ENCODE assay signal across 17 cellular contexts in the genomic region with DNA sequence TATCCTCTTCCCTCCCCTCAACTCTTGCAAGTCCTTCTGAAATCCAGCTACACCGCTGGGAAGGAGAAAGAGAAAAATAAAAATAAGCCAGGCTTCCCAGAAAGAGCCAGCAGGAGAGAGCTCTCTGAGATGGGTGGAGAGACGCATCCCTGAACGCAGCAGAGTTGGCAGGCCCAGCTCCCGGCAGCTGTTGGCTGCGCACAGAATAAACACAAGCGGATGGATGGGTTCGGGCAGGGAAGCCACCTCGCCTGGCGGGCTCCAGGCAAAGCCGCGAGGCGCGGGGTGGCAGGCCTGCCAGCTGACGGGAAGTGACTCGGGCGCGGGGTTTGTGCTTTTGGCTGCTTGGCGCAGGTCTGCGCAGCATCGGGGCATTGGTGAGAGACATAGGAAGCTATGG.
DNase-seq lines count a peak whose midpoint lies in the region; ATAC-seq, FAIRE-seq and TF ChIP-seq lines count a peak whose summit lies in the region.
"Had no signal": no experiment of that assay in that cellular context is flagged by ENCODE, and none has a peak within 500 bp of the region (broad histone marks: within the 10 kb centered on the region; RNA-seq: fewer than 3 reads in every experiment).

No MANE protein-coding gene starts in this region.

- TF ChIP-seq CTCF in foreskin keratinocyte (conservative IDR thresholded peaks at IDR 0.05), result no peak

- H2BK5ac ChIP-seq in neuronal stem cell (ENCODE audit: low read length), result peak overlapping the region; percentile 18

- H3K27ac Mint-ChIP-seq in activated naive CD4-positive, alpha-beta T cell treated with anti-CD3 and anti-CD28 coated beads, Interleukin-2, amount 50 U/mL, for 72 hours, result no peak overlapping the region
- H3K27ac Mint-ChIP-seq: activated T-cell treated with anti-CD3 and anti-CD28 coated beads, Interleukin-2, amount 50 U/mL, for 24 hours had no signal

- H3K79me1 ChIP-seq in neuronal stem cell (ENCODE audit: low read depth, low read length), result no peaks in the 10 kb centered on the region

- H2BK15ac ChIP-seq in neuronal stem cell (ENCODE audit: low read length), result peak overlapping the region; percentile 54

- H2BK120ac ChIP-seq in neuronal stem cell (ENCODE audit: low read depth, low read length), result no peak overlapping the region

- no CpG with 5 or more reads among the region's 20 CpGs for WGBS in neuronal stem cell (ENCODE audit: extremely low coverage in 2 of 2, insufficient read length in 2 of 2, insufficient replicate concordance in 1 of 2), 2 donors

- H3K9ac ChIP-seq in neuronal stem cell (ENCODE audit: low read depth, low read length, poor library complexity), result no peak overlapping the region

- peak; percentile 76 for DNase-seq in COLO668 (lab: John Stamatoyannopoulos, UW; ENCODE audit: unreplicated experiment)
- peak; percentile 88 for DNase-seq in NCI-H1694 (lab: John Stamatoyannopoulos, UW)
- no peak for DNase-seq in foreskin keratinocyte
- DNase-seq in neuronal stem cell (ENCODE audit: low spot score), result no peak
- DNase-seq in activated naive CD4-positive, alpha-beta T cell treated with anti-CD3 and anti-CD28 coated beads, Interleukin-2, amount 50 U/mL, for 72 hours (ENCODE audit: low spot score in 2 of 2), result no peak
- no peak for DNase-seq in GM19239 (ENCODE audit: insufficient read length, low spot score)
- DNase-seq: activated CD4-positive, alpha-beta T cell treated with anti-CD3 and anti-CD28 coated beads for 48 hours; activated T-cell treated with anti-CD3 and anti-CD28 coated beads, Interleukin-2, amount 50 U/mL, for 24 hours; Caco-2; NCI-H748 treated with DMSO at 0.1 percent for 48 hours; stimulated activated naive CD4-positive, alpha-beta T cell; T-helper 9 cell had no signal

- H3K27me3 ChIP-seq in foreskin keratinocyte, result peaks cover 12% of the 10 kb centered on the region
- no peaks in the 10 kb centered on the region for H3K27me3 ChIP-seq in neuronal stem cell (ENCODE audit: control insufficient read depth in 3 of 3, insufficient read depth in 3 of 3, low read depth in 1 of 3, low read length in 3 of 3)
- H3K27me3 ChIP-seq: hepatocyte had no signal

- no peak for FAIRE-seq in GM19239 (lab: Jason Lieb, UNC)
- FAIRE-seq: GM18507, H1 had no signal

- peaks cover 0 to 5% of the 10 kb centered on the region in 2 donors for H3K36me3 Mint-ChIP-seq in activated naive CD4-positive, alpha-beta T cell treated with anti-CD3 and anti-CD28 coated beads, Interleukin-2, amount 50 U/mL, for 72 hours

- ATAC-seq in foreskin keratinocyte, result peak; percentile 9
- no peak for ATAC-seq in activated naive CD4-positive, alpha-beta T cell treated with anti-CD3 and anti-CD28 coated beads, Interleukin-2, amount 50 U/mL, for 72 hours
- no peak for ATAC-seq in HG03460 (IDR thresholded peaks at IDR 0.05; ENCODE audit: unreplicated experiment)
- ATAC-seq in GM19328 (IDR thresholded peaks at IDR 0.05; ENCODE audit: unreplicated experiment), result no peak

- no peak overlapping the region for H3K4me3 ChIP-seq in neuronal stem cell (ENCODE audit: low read length in 2 of 2)
- H3K4me3 ChIP-seq: hepatocyte had no signal

- no peak overlapping the region for H4K91ac ChIP-seq in neuronal stem cell (ENCODE audit: low read depth, low read length, poor library complexity)

- H3K27ac ChIP-seq in foreskin keratinocyte (no peak overlapping the region), neuronal stem cell (replicated peaks; ENCODE audit: low read length) (no peak overlapping the region)
- H3K27ac ChIP-seq: hepatocyte had no signal

- H3K4ac ChIP-seq in neuronal stem cell (ENCODE audit: low read length), result no peak overlapping the region

- no peaks in the 10 kb centered on the region for H3K36me3 ChIP-seq in neuronal stem cell (replicated peaks in 1 of 2; ENCODE audit: control insufficient read depth in 2 of 2, insufficient read depth in 2 of 2, low read length in 2 of 2)

- no peak overlapping the region for H2AK5ac ChIP-seq in neuronal stem cell (ENCODE audit: low read depth, low read length)

- peaks cover 2 to 9% of the 10 kb centered on the region in 2 donors for H3K9me3 ChIP-seq in neuronal stem cell (replicated peaks in 1 of 2; ENCODE audit: control insufficient read depth in 2 of 2, insufficient read depth in 1 of 2, low read depth in 1 of 2, low read length in 2 of 2)

- H3K4me2 ChIP-seq in neuronal stem cell (ENCODE audit: insufficient read depth, low read length, poor library complexity, severe bottlenecking), result no peak overlapping the region
- H3K4me2 ChIP-seq: hepatocyte had no signal

- peak overlapping the region; percentile 71 for H3K18ac ChIP-seq in neuronal stem cell (ENCODE audit: low read length)

- no peaks in the 10 kb centered on the region for H3K4me1 ChIP-seq in foreskin keratinocyte
- H3K4me1 ChIP-seq in neuronal stem cell (ENCODE audit: control insufficient read depth in 2 of 2, insufficient read depth in 1 of 2, low read depth in 1 of 2, low read length in 2 of 2), result peaks cover 2% of the 10 kb centered on the region in 2 donors

- H4K8ac ChIP-seq in neuronal stem cell (ENCODE audit: low read depth, low read length), result no peak overlapping the region

- H2AFZ ChIP-seq in neuronal stem cell (ENCODE audit: low read length), result no peak overlapping the region
- H2AFZ ChIP-seq: hepatocyte had no signal

- peak overlapping the region; percentile 88 for H2BK12ac ChIP-seq in neuronal stem cell (ENCODE audit: low read length)

- H3K23ac ChIP-seq in neuronal stem cell (ENCODE audit: low read depth, low read length, poor library complexity), result no peak overlapping the region

- H3K14ac ChIP-seq in neuronal stem cell (ENCODE audit: low read length), result peak overlapping the region; percentile 6

- peaks cover 10 to 17% of the 10 kb centered on the region in 2 donors for H3K9me3 Mint-ChIP-seq in activated naive CD4-positive, alpha-beta T cell treated with anti-CD3 and anti-CD28 coated beads, Interleukin-2, amount 50 U/mL, for 72 hours

Comparison
In these comparisons a context has a peak if more than half of its experiments do, and no peak if none do; other contexts are left out.
1. DNase-seq: peak in COLO668 (single experiment) and NCI-H1694 (single experiment); none in foreskin keratinocyte (0 of 2), neuronal stem cell (single experiment), activated naive CD4-positive, alpha-beta T cell treated with anti-CD3 and anti-CD28 coated beads, Interleukin-2, amount 50 U/mL, for 72 hours (0 of 2) and GM19239 (single experiment).